Comparison of ENCODE assay signal across 22 cellular contexts in genomic region chr15:64875641-64876223, GRCh38. TPM values are rescaled to one million over a fixed set of nuclear protein-coding genes. Genes with fewer than 3 reads are reported as not detected.
DNase-seq lines count a peak whose midpoint lies in the region; ATAC-seq, FAIRE-seq and TF ChIP-seq lines count a peak whose summit lies in the region.
"Had no signal": no experiment of that assay in that cellular context is flagged by ENCODE, and none has a peak within 500 bp of the region (broad histone marks: within the 10 kb centered on the region; RNA-seq: fewer than 3 reads in every experiment).

No MANE protein-coding gene starts in this region.

- no peak overlapping the region for H3K56ac ChIP-seq in H1 (replicated peaks; ENCODE audit: insufficient read length, low read depth, low read length)

- H2BK20ac ChIP-seq in H1 (ENCODE audit: low read length): peak overlapping the region; percentile 62; the same call in 1 of the 2 replicates

- H3K27ac ChIP-seq in H1 (ENCODE audit: low read depth, low read length): no peak overlapping the region
- H3K27ac ChIP-seq: RWPE1, sigmoid colon, SK-N-MC, thyroid gland had no signal

- WGBS in H1 (ENCODE audit: extremely low coverage in 1 of 2, insufficient coverage in 1 of 2, insufficient read length in 1 of 2, insufficient replicate concordance in 2 of 2, low coverage in 1 of 2, low lambda C conversion rate in 2 of 2, missing lambda C conversion rate in 1 of 2), 2 experiments: 77% methylated on average over 3 of the region's 3 CpGs; no CpG with 5 or more reads in 1 of the 2 experiments

- no peak overlapping the region for H3K18ac ChIP-seq in H1 (ENCODE audit: extremely low read depth, low read length)

- CTCF ChIA-PET in activated CD8-positive, alpha-beta T cell treated with anti-CD3 and anti-CD28 coated beads, Interleukin-2, amount 10 ng/mL, durations not matched to agents 7 days and 5 days (lab: Charles Lee): interaction anchor here (3.4 kb wide), 1 partner anchor 19 kb away, joined by 11 read pairs; no protein-coding TSS in a partner anchor
- CTCF ChIA-PET in activated CD8-positive, alpha-beta T cell treated with anti-CD3 and anti-CD28 coated beads for 36 hours (lab: Charles Lee): interaction anchor here (1.1 to 1.2 kb wide), 2 partner anchors 10 to 24 kb away, joined by 3 read pairs; no protein-coding TSS in a partner anchor
- CTCF ChIA-PET in H1 (lab: Charles Lee; ENCODE audit: partially characterized antibody): interaction anchor here (1.1 to 2.9 kb wide), 2 partner anchors 18 to 148 kb away, joined by 3 to 11 read pairs; no protein-coding TSS in a partner anchor

- no peak for TF ChIP-seq CTCF in activated CD8-positive, alpha-beta T cell treated with anti-CD3 and anti-CD28 coated beads for 36 hours (IDR thresholded peaks at IDR 0.05)
- TF ChIP-seq CTCF in H1 (IDR thresholded peaks at IDR 0.05; ENCODE audit: control extremely low read depth in 1 of 3, insufficient read depth in 1 of 3, low read depth in 1 of 3, low read length in 3 of 3): no peak

- no peak overlapping the region for H4K91ac ChIP-seq in H1 (replicated peaks; ENCODE audit: insufficient read length, low read length)

- ATAC-seq in activated CD8-positive, alpha-beta T cell treated with anti-CD3 and anti-CD28 coated beads, Interleukin-2, amount 10 ng/mL, durations not matched to agents 7 days and 5 days: no peak
- ATAC-seq in activated CD8-positive, alpha-beta T cell treated with anti-CD3 and anti-CD28 coated beads for 36 hours: no peak
- no peak for ATAC-seq in Right ventricle myocardium inferior
- ATAC-seq: activated naive CD8-positive, alpha-beta T cell treated with anti-CD3 and anti-CD28 coated beads, Interleukin-2, amount 50 U/mL, for 24 hours; gastroesophageal sphincter; left colon; stimulated activated naive CD8-positive, alpha-beta T cell treated with anti-CD3 and anti-CD28 coated beads, Interleukin-15, amount 100 ng/mL, for 72 hours had no signal

- H2BK12ac ChIP-seq in H1 (ENCODE audit: low read depth, low read length): peak overlapping the region; percentile 75; the same call in 1 of the 2 replicates

- POLR2A ChIA-PET in activated CD8-positive, alpha-beta T cell treated with anti-CD3 and anti-CD28 coated beads, Interleukin-2, amount 10 ng/mL, durations not matched to agents 7 days and 5 days (lab: Charles Lee): no interaction called here
- POLR2A ChIA-PET in activated CD8-positive, alpha-beta T cell treated with anti-CD3 and anti-CD28 coated beads for 36 hours (lab: Charles Lee): interaction anchor here (1.2 kb wide), 1 partner anchor 11 kb away, joined by 3 read pairs; no protein-coding TSS in a partner anchor
- POLR2A ChIA-PET in H1 (lab: Charles Lee; ENCODE audit: partially characterized antibody): interaction anchor here (0.5 to 3.7 kb wide), 10 partner anchors 7 to 175 kb away, joined by 3 to 18 read pairs (median 5); partner anchors contain the start of gene PIF1

- H2AK5ac ChIP-seq in H1 (ENCODE audit: low read depth, low read length): no peak overlapping the region

- H4K8ac ChIP-seq in H1 (ENCODE audit: extremely low read depth, insufficient read depth, low read length): no peak overlapping the region

- no peak overlapping the region for H3K14ac ChIP-seq in H1 (ENCODE audit: insufficient read length)

- H3K27me3 Mint-ChIP-seq in activated CD8-positive, alpha-beta T cell treated with anti-CD3 and anti-CD28 coated beads, Interleukin-2, amount 10 ng/mL, durations not matched to agents 7 days and 5 days (ENCODE audit: low read depth): no peaks in the 10 kb centered on the region
- no peaks in the 10 kb centered on the region for H3K27me3 Mint-ChIP-seq in activated CD8-positive, alpha-beta T cell treated with anti-CD3 and anti-CD28 coated beads for 36 hours
- no peaks in the 10 kb centered on the region for H3K27me3 Mint-ChIP-seq in T-helper 2 cell treated with Interferon-gamma antibody and Interleukin-4, amounts not matched to agents 5 μg/mL and 100 μg/mL, for 36 hours (ENCODE audit: low read depth)
- H3K27me3 Mint-ChIP-seq: activated naive CD8-positive, alpha-beta T cell treated with anti-CD3 and anti-CD28 coated beads, Interleukin-2, amount 50 U/mL, for 24 hours; progenitor cell of endocrine pancreas; stimulated activated naive CD8-positive, alpha-beta T cell treated with anti-CD3 and anti-CD28 coated beads, Interleukin-15, amount 100 ng/mL, for 72 hours had no signal

- no peak for TF ChIP-seq POLR2A in H1 (IDR thresholded peaks at IDR 0.05; ENCODE audit: control extremely low read depth in 1 of 2, low read depth in 2 of 2, low read length in 2 of 2)

- no peak overlapping the region for H3K23ac ChIP-seq in H1 (ENCODE audit: insufficient read length)

- H3K79me2 ChIP-seq in H1 (ENCODE audit: control insufficient read depth in 1 of 2, insufficient read depth in 2 of 2, low read length in 2 of 2): no peaks in the 10 kb centered on the region

- no peak overlapping the region for H3K9ac ChIP-seq in H1 (replicated peaks in 1 of 4; ENCODE audit: extremely low read depth in 1 of 4, low read depth in 3 of 4, low read length in 3 of 4)

- peaks cover 26% of the 10 kb centered on the region for H3K4me1 Mint-ChIP-seq in activated CD8-positive, alpha-beta T cell treated with anti-CD3 and anti-CD28 coated beads, Interleukin-2, amount 10 ng/mL, durations not matched to agents 7 days and 5 days (ENCODE audit: low read depth)
- peaks cover 3% of the 10 kb centered on the region for H3K4me1 Mint-ChIP-seq in activated CD8-positive, alpha-beta T cell treated with anti-CD3 and anti-CD28 coated beads for 36 hours (ENCODE audit: low read depth)
- H3K4me1 Mint-ChIP-seq in T-helper 2 cell treated with Interferon-gamma antibody and Interleukin-4, amounts not matched to agents 5 μg/mL and 100 μg/mL, for 36 hours (ENCODE audit: low read depth): peaks cover 29% of the 10 kb centered on the region

- H3K9me3 Mint-ChIP-seq in activated CD8-positive, alpha-beta T cell treated with anti-CD3 and anti-CD28 coated beads, Interleukin-2, amount 10 ng/mL, durations not matched to agents 7 days and 5 days (ENCODE audit: insufficient read depth): no peaks in the 10 kb centered on the region
- H3K9me3 Mint-ChIP-seq in activated CD8-positive, alpha-beta T cell treated with anti-CD3 and anti-CD28 coated beads for 36 hours: no peaks in the 10 kb centered on the region
- no peaks in the 10 kb centered on the region for H3K9me3 Mint-ChIP-seq in T-helper 2 cell treated with Interferon-gamma antibody and Interleukin-4, amounts not matched to agents 5 μg/mL and 100 μg/mL, for 36 hours
- H3K9me3 Mint-ChIP-seq: activated naive CD8-positive, alpha-beta T cell treated with anti-CD3 and anti-CD28 coated beads, Interleukin-2, amount 50 U/mL, for 24 hours; stimulated activated naive CD8-positive, alpha-beta T cell treated with anti-CD3 and anti-CD28 coated beads, Interleukin-15, amount 100 ng/mL, for 72 hours had no signal

- H3K4me3 Mint-ChIP-seq in activated CD8-positive, alpha-beta T cell treated with anti-CD3 and anti-CD28 coated beads, Interleukin-2, amount 10 ng/mL, durations not matched to agents 7 days and 5 days: no peak overlapping the region
- H3K4me3 Mint-ChIP-seq in activated CD8-positive, alpha-beta T cell treated with anti-CD3 and anti-CD28 coated beads for 36 hours: no peak overlapping the region
- H3K4me3 Mint-ChIP-seq in T-helper 2 cell treated with Interferon-gamma antibody and Interleukin-4, amounts not matched to agents 5 μg/mL and 100 μg/mL, for 36 hours: no peak overlapping the region
- H3K4me3 Mint-ChIP-seq: activated naive CD8-positive, alpha-beta T cell treated with anti-CD3 and anti-CD28 coated beads, Interleukin-2, amount 50 U/mL, for 24 hours; stimulated activated naive CD8-positive, alpha-beta T cell treated with anti-CD3 and anti-CD28 coated beads, Interleukin-15, amount 100 ng/mL, for 72 hours had no signal

- no peak overlapping the region for H2BK15ac ChIP-seq in H1 (ENCODE audit: low read length)

- peak overlapping the region in 1 of 2 experiments; percentile 58; a peak in 1 of 4 replicates for H3K4me2 ChIP-seq in H1 (ENCODE audit: insufficient read depth in 1 of 2, low read depth in 2 of 2, low read length in 2 of 2)

- intact Hi-C loops in activated CD8-positive, alpha-beta T cell treated with anti-CD3 and anti-CD28 coated beads for 36 hours (cut with micrococcal nuclease): no loop called here
- intact Hi-C loops in Right ventricle myocardium inferior (cut with DNase I): no loop called here

- no peaks in the 10 kb centered on the region for H3K36me3 ChIP-seq in H1 (ENCODE audit: control insufficient read depth in 2 of 4, insufficient read depth in 4 of 4, low read length in 3 of 4)
- H3K36me3 ChIP-seq: gastroesophageal sphincter, thyroid gland had no signal

- no peak for FAIRE-seq in H1 (lab: Jason Lieb, UNC)
- FAIRE-seq in urothelium cell line (lab: Jason Lieb, UNC): peak; percentile 80
- FAIRE-seq: G401.6 had no signal

- peak overlapping the region; percentile 22 for H3K27ac Mint-ChIP-seq in activated CD8-positive, alpha-beta T cell treated with anti-CD3 and anti-CD28 coated beads, Interleukin-2, amount 10 ng/mL, durations not matched to agents 7 days and 5 days
- H3K27ac Mint-ChIP-seq in activated CD8-positive, alpha-beta T cell treated with anti-CD3 and anti-CD28 coated beads for 36 hours: no peak overlapping the region
- peak overlapping the region; percentile 60 for H3K27ac Mint-ChIP-seq in T-helper 2 cell treated with Interferon-gamma antibody and Interleukin-4, amounts not matched to agents 5 μg/mL and 100 μg/mL, for 36 hours
- H3K27ac Mint-ChIP-seq: activated naive CD8-positive, alpha-beta T cell treated with anti-CD3 and anti-CD28 coated beads, Interleukin-2, amount 50 U/mL, for 24 hours had no signal

- no peak overlapping the region for H2BK120ac ChIP-seq in H1 (replicated peaks; ENCODE audit: low read depth, low read length)

- TF ChIP-seq RAD21 in H1 (IDR thresholded peaks at IDR 0.05 in 1 of 2, conservative IDR thresholded peaks at IDR 0.05 in 1 of 2; ENCODE audit: low read depth in 2 of 2, low read length in 2 of 2): no peak

- H3K9me3 ChIP-seq in H1 (ENCODE audit: insufficient read depth in 2 of 2, low read depth in 1 of 2, low read length in 1 of 2): no peaks in the 10 kb centered on the region
- H3K9me3 ChIP-seq: gastroesophageal sphincter, sigmoid colon, thyroid gland had no signal

- no peak overlapping the region for H4K5ac ChIP-seq in H1 (ENCODE audit: insufficient read length, low read depth, low read length)

- H3K27me3 ChIP-seq in H1 (replicated peaks in 1 of 4; ENCODE audit: control insufficient read depth in 3 of 4, extremely low read depth in 1 of 4, insufficient read depth in 3 of 4, low read length in 3 of 4): no peaks in the 10 kb centered on the region
- H3K27me3 ChIP-seq: gastroesophageal sphincter, sigmoid colon, thyroid gland had no signal

- no peak for TF ChIP-seq EP300 in H1 (IDR thresholded peaks at IDR 0.05; ENCODE audit: borderline replicate concordance in 1 of 2, low read depth in 2 of 2, low read length in 2 of 2)

- peaks cover 6 to 20% (median 10%) of the 10 kb centered on the region in 4 experiments for H3K4me1 ChIP-seq in H1 (replicated peaks in 1 of 4; ENCODE audit: control insufficient read depth in 3 of 4, insufficient read depth in 4 of 4, low read length in 3 of 4)

- no peaks in the 10 kb centered on the region for H3K79me1 ChIP-seq in H1 (ENCODE audit: low read depth, low read length)

- no peak overlapping the region for H3K4me3 ChIP-seq in H1 (ENCODE audit: extremely low read depth in 1 of 4, insufficient read depth in 2 of 4, low read depth in 3 of 4, low read length in 4 of 4)
- H3K4me3 ChIP-seq: gastroesophageal sphincter, sigmoid colon, SK-N-MC, thyroid gland had no signal

- no peaks in the 10 kb centered on the region for H3K36me3 Mint-ChIP-seq in activated CD8-positive, alpha-beta T cell treated with anti-CD3 and anti-CD28 coated beads, Interleukin-2, amount 10 ng/mL, durations not matched to agents 7 days and 5 days (ENCODE audit: low read depth)
- no peaks in the 10 kb centered on the region for H3K36me3 Mint-ChIP-seq in activated CD8-positive, alpha-beta T cell treated with anti-CD3 and anti-CD28 coated beads for 36 hours (ENCODE audit: low read depth)
- no peaks in the 10 kb centered on the region for H3K36me3 Mint-ChIP-seq in T-helper 2 cell treated with Interferon-gamma antibody and Interleukin-4, amounts not matched to agents 5 μg/mL and 100 μg/mL, for 36 hours (ENCODE audit: low read depth)

- H2BK5ac ChIP-seq in H1 (ENCODE audit: low read depth, low read length): no peak overlapping the region; the same call in 1 of the 2 replicates

- H3K23me2 ChIP-seq in H1 (ENCODE audit: low read depth, low read length): no peaks in the 10 kb centered on the region

- H4K20me1 ChIP-seq in H1 (replicated peaks in 1 of 2; ENCODE audit: control insufficient read depth in 1 of 2, insufficient read depth in 2 of 2, low read length in 2 of 2): no peaks in the 10 kb centered on the region

- no peak overlapping the region for H3K4ac ChIP-seq in H1 (replicated peaks; ENCODE audit: insufficient read length, low read depth, low read length)

- no peak for DNase-seq in activated CD8-positive, alpha-beta T cell treated with anti-CD3 and anti-CD28 coated beads, Interleukin-2, amount 10 ng/mL, durations not matched to agents 7 days and 5 days
- no peak for DNase-seq in activated CD8-positive, alpha-beta T cell treated with anti-CD3 and anti-CD28 coated beads for 36 hours
- no peak for DNase-seq in T-helper 2 cell treated with Interferon-gamma antibody and Interleukin-4, amounts not matched to agents 5 μg/mL and 100 μg/mL, for 36 hours (ENCODE audit: low spot score)
- DNase-seq in H1 (ENCODE audit: low read depth in 1 of 2, low spot score in 2 of 2) (no peak), urothelium cell line (ENCODE audit: low spot score) (no peak), NCI-H446 (lab: John Stamatoyannopoulos, UW) (no peak), Right ventricle myocardium inferior (ENCODE audit: missing footprints) (no peak), NCI-H146 treated with DMSO at 0.1 percent for 48 hours (lab: John Stamatoyannopoulos, UW; ENCODE audit: unreplicated experiment) (no peak)
- DNase-seq: activated CD4-positive, CD25-positive, alpha-beta regulatory T cell; activated naive CD8-positive, alpha-beta T cell treated with anti-CD3 and anti-CD28 coated beads, Interleukin-2, amount 50 U/mL, for 24 hours; hippocampal formation; left colon; mesenchymal stem cell; NCI-H774; sigmoid colon; stimulated activated naive CD8-positive, alpha-beta T cell treated with anti-CD3 and anti-CD28 coated beads, Interleukin-15, amount 100 ng/mL, for 72 hours; thyroid gland had no signal

- no peak overlapping the region for H2AFZ ChIP-seq in H1 (ENCODE audit: low read length)

RNA-seq across cellular contexts. Expression of gene PLEKHO2, which starts 34.0 kb away (rescaled TPM):
- total RNA-seq in activated CD8-positive, alpha-beta T cell treated with anti-CD3 and anti-CD28 coated beads, Interleukin-2, amount 10 ng/mL, durations not matched to agents 7 days and 5 days: 10 to 100 TPM; 25.8 to 26.4 TPM
- 10 to 100 TPM; 10.1 to 10.4 TPM for total RNA-seq in activated CD8-positive, alpha-beta T cell treated with anti-CD3 and anti-CD28 coated beads for 36 hours
- 20.1 and 20.3 TPM in 2 replicates for total RNA-seq in H1 (2021; fragmentation: NEBNext Ultra II Directional; extraction: Animal tissue kit (Norgen Biotek cat#: 25700))
- 16.9 and 19.7 TPM in 2 replicates for polyA plus RNA-seq in H1 (2011; rRNA removed)
- 16.6 TPM for polyA plus RNA-seq in H1 (2011; cell fraction: cytosol; rRNA removed)
- polyA plus RNA-seq in H1 (2011; cell fraction: nucleus; rRNA removed): 31.1 TPM
- 18.9 to 22.4 TPM (median 21.2 TPM) in 4 replicates for polyA plus RNA-seq in H1 (2012, experiment 1 of 2)
- 20.6 TPM for polyA plus RNA-seq in H1 (2012, experiment 2 of 2)
- polyA plus RNA-seq in H1 (2013, experiment 1 of 2): 12.5 TPM
- 12.7 TPM for polyA plus RNA-seq in H1 (2013, experiment 2 of 2)
- polyA minus RNA-seq in H1 (2011; rRNA and poly(A)+ RNA removed): 13.3 and 19.6 TPM in 2 replicates
- polyA minus RNA-seq in H1 (2011; cell fraction: cytosol; rRNA and poly(A)+ RNA removed): 14.6 TPM
- 11.1 TPM for polyA minus RNA-seq in H1 (2011; cell fraction: nucleus; rRNA and poly(A)+ RNA removed)
- 10.4 TPM for total RNA-seq in Right ventricle myocardium inferior

RNA-seq across cellular contexts. Expression of gene ANKDD1A, which starts 36.0 kb away (rescaled TPM):
- 1 to 10 TPM; 9.1 to 9.5 TPM for total RNA-seq in activated CD8-positive, alpha-beta T cell treated with anti-CD3 and anti-CD28 coated beads, Interleukin-2, amount 10 ng/mL, durations not matched to agents 7 days and 5 days
- total RNA-seq in activated CD8-positive, alpha-beta T cell treated with anti-CD3 and anti-CD28 coated beads for 36 hours: 1 to 10 TPM; 3.4 to 4.3 TPM
- 5.0 and 5.7 TPM in 2 replicates for total RNA-seq in H1 (2021; fragmentation: NEBNext Ultra II Directional; extraction: Animal tissue kit (Norgen Biotek cat#: 25700))
- 4.1 and 6.8 TPM in 2 replicates for polyA plus RNA-seq in H1 (2011; rRNA removed)
- polyA plus RNA-seq in H1 (2011; cell fraction: cytosol; rRNA removed): 5.8 TPM
- polyA plus RNA-seq in H1 (2011; cell fraction: nucleus; rRNA removed): 24.6 TPM
- 3.7 to 5.5 TPM (median 4.6 TPM) in 4 replicates for polyA plus RNA-seq in H1 (2012, experiment 1 of 2)
- 1.8 TPM for polyA plus RNA-seq in H1 (2012, experiment 2 of 2)
- 2.9 TPM for polyA plus RNA-seq in H1 (2013, experiment 1 of 2)
- 3.0 TPM for polyA plus RNA-seq in H1 (2013, experiment 2 of 2)
- 7.9 and 11.9 TPM in 2 replicates for polyA minus RNA-seq in H1 (2011; rRNA and poly(A)+ RNA removed)
- polyA minus RNA-seq in H1 (2011; cell fraction: cytosol; rRNA and poly(A)+ RNA removed): 3.4 TPM
- 20.7 TPM for polyA minus RNA-seq in H1 (2011; cell fraction: nucleus; rRNA and poly(A)+ RNA removed)
- 1.1 TPM for total RNA-seq in Right ventricle myocardium inferior

RNA-seq across cellular contexts. Expression of gene PIF1, which starts 50.3 kb away (rescaled TPM):
- total RNA-seq in activated CD8-positive, alpha-beta T cell treated with anti-CD3 and anti-CD28 coated beads, Interleukin-2, amount 10 ng/mL, durations not matched to agents 7 days and 5 days: 10 to 100 TPM; 69.1 to 71.1 TPM
- 10 to 100 TPM; 50.0 TPM for total RNA-seq in activated CD8-positive, alpha-beta T cell treated with anti-CD3 and anti-CD28 coated beads for 36 hours
- total RNA-seq in H1 (2021; fragmentation: NEBNext Ultra II Directional; extraction: Animal tissue kit (Norgen Biotek cat#: 25700)): 136 and 138 TPM in 2 replicates
- polyA plus RNA-seq in H1 (2011; rRNA removed): 73.3 and 109 TPM in 2 replicates
- polyA plus RNA-seq in H1 (2011; cell fraction: cytosol; rRNA removed): 187 TPM
- polyA plus RNA-seq in H1 (2011; cell fraction: nucleus; rRNA removed): 354 TPM
- polyA plus RNA-seq in H1 (2012, experiment 1 of 2): 86.6 to 119 TPM (median 110 TPM) in 4 replicates
- 48.2 TPM for polyA plus RNA-seq in H1 (2012, experiment 2 of 2)
- 97.6 TPM for polyA plus RNA-seq in H1 (2013, experiment 1 of 2)
- 85.4 TPM for polyA plus RNA-seq in H1 (2013, experiment 2 of 2)
- polyA minus RNA-seq in H1 (2011; rRNA and poly(A)+ RNA removed): 36.6 and 38.3 TPM in 2 replicates
- polyA minus RNA-seq in H1 (2011; cell fraction: cytosol; rRNA and poly(A)+ RNA removed): 57.2 TPM
- 83.5 TPM for polyA minus RNA-seq in H1 (2011; cell fraction: nucleus; rRNA and poly(A)+ RNA removed)
- 0.73 TPM for total RNA-seq in Right ventricle myocardium inferior

Comparison
In these comparisons a context has a peak if more than half of its experiments do, and no peak if none do; other contexts are left out.
1. RNA of gene PIF1, which starts 50.3 kb away (total RNA-seq): 136 to 138 TPM in H1, 69.1 to 71.1 TPM in activated CD8-positive, alpha-beta T cell treated with anti-CD3 and anti-CD28 coated beads, Interleukin-2, amount 10 ng/mL, durations not matched to agents 7 days and 5 days and 50.0 TPM in activated CD8-positive, alpha-beta T cell treated with anti-CD3 and anti-CD28 coated beads for 36 hours; 0.73 TPM in Right ventricle myocardium inferior (single experiment); every median in the first group is over 10 times any median in the second.